Comparison of ENCODE assay signal across 17 cellular contexts in genomic region chr6:158161566-158162254, GRCh38. TPM values are rescaled to one million over a fixed set of nuclear protein-coding genes. Genes with fewer than 3 reads are reported as not detected.
A peak's percentile ranks its signal among the peaks of the same experiment; 100 is the strongest.
DNase-seq lines count a peak whose midpoint lies in the region; ATAC-seq, FAIRE-seq and TF ChIP-seq lines count a peak whose summit lies in the region.
"Had no signal": no experiment of that assay in that cellular context is flagged by ENCODE, and none has a peak within 500 bp of the region (broad histone marks: within the 10 kb centered on the region; RNA-seq: fewer than 3 reads in every experiment).

No MANE protein-coding gene starts in this region.

- H2BK5ac ChIP-seq in H1 (ENCODE audit: low read depth, low read length) = no peak overlapping the region

- no peaks in the 10 kb centered on the region; the same call in 1 of the 2 replicates for H3K79me1 ChIP-seq in H1 (ENCODE audit: low read depth, low read length)

- no peaks in the 10 kb centered on the region for H3K23me2 ChIP-seq in H1 (ENCODE audit: low read depth, low read length)

- peaks cover 0 to 10% (median 5%) of the 10 kb centered on the region in 4 experiments; a peak in 4 of 7 replicates for H3K4me1 ChIP-seq in H1 (replicated peaks in 1 of 4; ENCODE audit: control insufficient read depth in 3 of 4, insufficient read depth in 4 of 4, low read length in 3 of 4)
- no peaks in the 10 kb centered on the region for H3K4me1 ChIP-seq in small intestine (ENCODE audit: control insufficient read depth in 2 of 2, insufficient read depth in 1 of 2, low read depth in 1 of 2, low read length in 1 of 2)

- H3K27me3 Mint-ChIP-seq in activated naive CD4-positive, alpha-beta T cell treated with anti-CD3 and anti-CD28 coated beads, Interleukin-2, amount 10 ng/mL, durations not matched to agents 7 days and 5 days = no peaks in the 10 kb centered on the region
- H3K27me3 Mint-ChIP-seq: activated CD4-positive, alpha-beta T cell treated with anti-CD3 and anti-CD28 coated beads for 36 hours had no signal

- no peak overlapping the region for H3K27ac Mint-ChIP-seq in activated naive CD4-positive, alpha-beta T cell treated with anti-CD3 and anti-CD28 coated beads, Interleukin-2, amount 10 ng/mL, durations not matched to agents 7 days and 5 days
- H3K27ac Mint-ChIP-seq: activated CD4-positive, alpha-beta T cell treated with anti-CD3 and anti-CD28 coated beads for 36 hours; activated naive CD4-positive, alpha-beta T cell treated with anti-CD3 and anti-CD28 coated beads for 36 hours had no signal

- H3K79me2 ChIP-seq in H1 (ENCODE audit: control insufficient read depth in 1 of 2, insufficient read depth in 2 of 2, low read length in 2 of 2) = no peaks in the 10 kb centered on the region; a peak in 1 of 4 replicates

- 0 out of 7 replicates have a peak overlapping the region, but pooled peaks of 1 of the 4 experiments have one; percentile 24 for H3K9ac ChIP-seq in H1 (replicated peaks in 1 of 4; ENCODE audit: extremely low read depth in 1 of 4, low read depth in 3 of 4, low read length in 3 of 4)

- H3K4me1 Mint-ChIP-seq in activated naive CD4-positive, alpha-beta T cell treated with anti-CD3 and anti-CD28 coated beads, Interleukin-2, amount 10 ng/mL, durations not matched to agents 7 days and 5 days = peaks cover 20% of the 10 kb centered on the region

- H3K4ac ChIP-seq in H1 (replicated peaks; ENCODE audit: insufficient read length, low read depth, low read length) = no peak overlapping the region

- H3K27me3 ChIP-seq in H7 (ENCODE audit: control insufficient read depth, insufficient read depth, low read length) (no peaks in the 10 kb centered on the region), H1 (replicated peaks in 1 of 4; ENCODE audit: control insufficient read depth in 3 of 4, extremely low read depth in 1 of 4, insufficient read depth in 3 of 4, low read length in 3 of 4) (no peaks in the 10 kb centered on the region; a peak in 2 of 7 replicates), small intestine (ENCODE audit: control insufficient read depth in 2 of 2, insufficient read depth in 2 of 2, low read length in 2 of 2) (no peaks in the 10 kb centered on the region)
- H3K27me3 ChIP-seq: pancreas had no signal

- intact Hi-C loops in left ventricle myocardium superior (cut with micrococcal nuclease) = no loop called here

- no peak overlapping the region for H2BK12ac ChIP-seq in H1 (ENCODE audit: low read depth, low read length)

- CTCF ChIA-PET in H1 (lab: Charles Lee; ENCODE audit: partially characterized antibody) = interaction anchor here (0.6 to 1.7 kb wide), 11 partner anchors 9 to 257 kb away, joined by 3 to 5 read pairs (median 3); no protein-coding TSS in a partner anchor
- CTCF ChIA-PET in activated naive CD4-positive, alpha-beta T cell treated with anti-CD3 and anti-CD28 coated beads, Interleukin-2, amount 10 ng/mL, durations not matched to agents 7 days and 5 days (lab: Charles Lee) = no interaction called here

- H2BK15ac ChIP-seq in H1 (ENCODE audit: low read length) = no peak overlapping the region

- peaks cover 0 to under 1% of the 10 kb centered on the region in 2 experiments for H4K20me1 ChIP-seq in H1 (replicated peaks in 1 of 2; ENCODE audit: control insufficient read depth in 1 of 2, insufficient read depth in 2 of 2, low read length in 2 of 2)

- H3K9me3 Mint-ChIP-seq in activated naive CD4-positive, alpha-beta T cell treated with anti-CD3 and anti-CD28 coated beads, Interleukin-2, amount 10 ng/mL, durations not matched to agents 7 days and 5 days = no peaks in the 10 kb centered on the region
- H3K9me3 Mint-ChIP-seq: activated naive CD4-positive, alpha-beta T cell treated with anti-CD3 and anti-CD28 coated beads for 36 hours had no signal

- no peak overlapping the region for H3K18ac ChIP-seq in H1 (ENCODE audit: extremely low read depth, low read length)

- peak; percentile 28 for DNase-seq in H7
- DNase-seq in M059J (ENCODE audit: low read depth) = peak; percentile 27
- no peak for DNase-seq in H1 (ENCODE audit: low read depth in 1 of 2, low spot score in 2 of 2)
- DNase-seq in small intestine = peak; percentile 25
- no peak for DNase-seq in NCI-H1048 (lab: John Stamatoyannopoulos, UW)
- no peak for DNase-seq in activated naive CD4-positive, alpha-beta T cell treated with anti-CD3 and anti-CD28 coated beads, Interleukin-2, amount 10 ng/mL, durations not matched to agents 7 days and 5 days
- DNase-seq in left ventricle myocardium superior = no peak
- DNase-seq: activated CD4-positive, alpha-beta T cell treated with anti-CD3 and anti-CD28 coated beads for 36 hours; activated naive CD4-positive, alpha-beta T cell treated with anti-CD3 and anti-CD28 coated beads for 36 hours; activated T-cell treated with anti-CD3 and anti-CD28 coated beads for 4 hours; NCI-H187; NCI-H446 treated with DMSO at 0.1 percent for 48 hours; pancreas; stimulated activated CD4-positive, alpha-beta T cell treated with anti-CD3 and anti-CD28 coated beads, Interleukin-1b, Interleukin-23, amount 100 ng/mL, for 48 hours had no signal

- H3K9me3 ChIP-seq in H1 (ENCODE audit: insufficient read depth in 2 of 2, low read depth in 1 of 2, low read length in 1 of 2) (no peaks in the 10 kb centered on the region), small intestine (ENCODE audit: control insufficient read depth, low read depth) (no peaks in the 10 kb centered on the region)
- H3K9me3 ChIP-seq: pancreas had no signal

- TF ChIP-seq RAD21 in H1 (IDR thresholded peaks at IDR 0.05 in 1 of 2, conservative IDR thresholded peaks at IDR 0.05 in 1 of 2; ENCODE audit: low read depth in 2 of 2, low read length in 2 of 2) = no peak

- H4K91ac ChIP-seq in H1 (replicated peaks; ENCODE audit: insufficient read length, low read length) = no peak overlapping the region

- no peak overlapping the region for H3K14ac ChIP-seq in H1 (ENCODE audit: insufficient read length)

- no peak overlapping the region for H3K23ac ChIP-seq in H1 (ENCODE audit: insufficient read length)

- H3K56ac ChIP-seq in H1 (replicated peaks; ENCODE audit: insufficient read length, low read depth, low read length) = no peak overlapping the region

- H3K4me2 ChIP-seq in H1 (ENCODE audit: insufficient read depth in 1 of 2, low read depth in 2 of 2, low read length in 2 of 2) = peak overlapping the region; percentile 59 to 68

- no peak overlapping the region for H4K8ac ChIP-seq in H1 (ENCODE audit: extremely low read depth, insufficient read depth, low read length)

- H3K36me3 ChIP-seq in H7 (replicated peaks; ENCODE audit: control insufficient read depth, insufficient read depth, low read length) (no peaks in the 10 kb centered on the region), H1 (ENCODE audit: control insufficient read depth in 2 of 4, insufficient read depth in 4 of 4, low read length in 3 of 4) (peaks cover 0 to 2% (median 0%) of the 10 kb centered on the region in 4 experiments; a peak in 1 of 8 replicates), small intestine (ENCODE audit: control insufficient read depth in 2 of 2, insufficient read depth in 2 of 2, low read length in 2 of 2) (peaks cover 0 to 3% of the 10 kb centered on the region in 2 donors)

- ATAC-seq in left ventricle myocardium superior = no peak
- ATAC-seq: activated CD4-positive, alpha-beta T cell treated with anti-CD3 and anti-CD28 coated beads for 36 hours; Right ventricle myocardium inferior; sciatic nerve had no signal

- no peak overlapping the region for H3K4me3 Mint-ChIP-seq in activated naive CD4-positive, alpha-beta T cell treated with anti-CD3 and anti-CD28 coated beads, Interleukin-2, amount 10 ng/mL, durations not matched to agents 7 days and 5 days
- H3K4me3 Mint-ChIP-seq: activated CD4-positive, alpha-beta T cell treated with anti-CD3 and anti-CD28 coated beads for 36 hours; activated naive CD4-positive, alpha-beta T cell treated with anti-CD3 and anti-CD28 coated beads for 36 hours had no signal

- no peak overlapping the region for H3K27ac ChIP-seq in H1 (ENCODE audit: low read depth, low read length)
- no peak overlapping the region for H3K27ac ChIP-seq in small intestine (ENCODE audit: low read depth in 1 of 2, low read length in 1 of 2)
- H3K27ac ChIP-seq: pancreas had no signal

- TF ChIP-seq CTCF in H1 (IDR thresholded peaks at IDR 0.05; ENCODE audit: control extremely low read depth in 1 of 3, insufficient read depth in 1 of 3, low read depth in 1 of 3, low read length in 3 of 3) = peak in 1 of 3 experiments; percentile 3; a peak in 1 of 4 replicates

- H2AK5ac ChIP-seq in H1 (ENCODE audit: low read depth, low read length) = no peak overlapping the region

- H3K36me3 Mint-ChIP-seq in activated naive CD4-positive, alpha-beta T cell treated with anti-CD3 and anti-CD28 coated beads, Interleukin-2, amount 10 ng/mL, durations not matched to agents 7 days and 5 days = peaks cover 20% of the 10 kb centered on the region

- POLR2A ChIA-PET in H1 (lab: Charles Lee; ENCODE audit: partially characterized antibody) = interaction anchor here (0.6 to 1.4 kb wide), 7 partner anchors 8 to 438 kb away, joined by 3 to 7 read pairs (median 3); no protein-coding TSS in a partner anchor

- TF ChIP-seq EP300 in H1 (IDR thresholded peaks at IDR 0.05; ENCODE audit: borderline replicate concordance in 1 of 2, low read depth in 2 of 2, low read length in 2 of 2) = no peak

- H2BK20ac ChIP-seq in H1 (ENCODE audit: low read length) = no peak overlapping the region

- 31% methylated on average over 5 of the region's 5 CpGs; no CpG with 5 or more reads in 1 of the 2 experiments for WGBS in H1 (ENCODE audit: extremely low coverage in 1 of 2, insufficient coverage in 1 of 2, insufficient read length in 1 of 2, insufficient replicate concordance in 2 of 2, low coverage in 1 of 2, low lambda C conversion rate in 2 of 2, missing lambda C conversion rate in 1 of 2), 2 experiments
- WGBS in small intestine, 3 donors = 71 to 73% (median 71%) methylated on average over 5 of the region's 5 CpGs

- no peak overlapping the region for H4K5ac ChIP-seq in H1 (ENCODE audit: insufficient read length, low read depth, low read length)

- H3K4me3 ChIP-seq in H7 (ENCODE audit: insufficient read depth, low read depth, low read length) (no peak overlapping the region), H1 (ENCODE audit: extremely low read depth in 1 of 4, insufficient read depth in 2 of 4, low read depth in 3 of 4, low read length in 4 of 4) (peak overlapping the region in 1 of 4 experiments; percentile 19; a peak in 2 of 8 replicates), small intestine (ENCODE audit: low read depth in 1 of 2, low read length in 2 of 2) (no peak overlapping the region)
- H3K4me3 ChIP-seq: pancreas had no signal

- H2BK120ac ChIP-seq in H1 (replicated peaks; ENCODE audit: low read depth, low read length) = no peak overlapping the region

- FAIRE-seq in H1 (lab: Jason Lieb, UNC) (peak; percentile 97), small intestine (lab: Jason Lieb, UNC) (no peak)
- FAIRE-seq: colon, pancreas had no signal

- no peak overlapping the region for H2AFZ ChIP-seq in H1 (ENCODE audit: low read length)

- no peak for TF ChIP-seq POLR2A in H1 (IDR thresholded peaks at IDR 0.05; ENCODE audit: control extremely low read depth in 1 of 2, low read depth in 2 of 2, low read length in 2 of 2)

RNA-seq across cellular contexts. Expression of gene SERAC1, which starts 6.4 kb away (rescaled TPM):
- 14.4 and 19.2 TPM in 2 replicates for total RNA-seq in H7 (2014; rRNA removed; shearing (Covaris generic))
- 11.4 and 14.8 TPM in 2 replicates for total RNA-seq in M059J (2014; rRNA removed; shearing (Covaris generic))
- total RNA-seq in H1 (2021; fragmentation: NEBNext Ultra II Directional; extraction: Animal tissue kit (Norgen Biotek cat#: 25700)) = 9.0 and 10.2 TPM in 2 replicates
- polyA plus RNA-seq in H1 (2011; rRNA removed) = 4.1 and 7.3 TPM in 2 replicates
- polyA plus RNA-seq in H1 (2011; cell fraction: cytosol; rRNA removed) = 7.5 TPM
- 3.7 TPM for polyA plus RNA-seq in H1 (2011; cell fraction: nucleus; rRNA removed)
- 7.1 to 10.1 TPM (median 8.6 TPM) in 4 replicates for polyA plus RNA-seq in H1 (2012, experiment 1 of 2)
- polyA plus RNA-seq in H1 (2012, experiment 2 of 2) = 0.92 TPM
- polyA plus RNA-seq in H1 (2013, experiment 1 of 2) = 3.3 TPM
- 3.2 TPM for polyA plus RNA-seq in H1 (2013, experiment 2 of 2)
- 12.5 and 13.8 TPM in 2 replicates for polyA minus RNA-seq in H1 (2011; rRNA and poly(A)+ RNA removed)
- polyA minus RNA-seq in H1 (2011; cell fraction: cytosol; rRNA and poly(A)+ RNA removed) = 9.0 TPM
- 10.2 TPM for polyA minus RNA-seq in H1 (2011; cell fraction: nucleus; rRNA and poly(A)+ RNA removed)
- polyA plus RNA-seq in small intestine = 1 to 10 TPM; 3.7 to 5.4 (median 4.5) TPM
- 5.6 TPM for total RNA-seq in left ventricle myocardium superior

RNA-seq across cellular contexts. Expression of gene GTF2H5, which starts 6.4 kb away (rescaled TPM):
- 4.4 and 5.6 TPM in 2 replicates for total RNA-seq in H7 (2014; rRNA removed; shearing (Covaris generic))
- total RNA-seq in M059J (2014; rRNA removed; shearing (Covaris generic)) = 10.5 and 19.0 TPM in 2 replicates
- 12.5 and 15.8 TPM in 2 replicates for total RNA-seq in H1 (2021; fragmentation: NEBNext Ultra II Directional; extraction: Animal tissue kit (Norgen Biotek cat#: 25700))
- polyA plus RNA-seq in H1 (2011; rRNA removed) (2.8 and 5.1 TPM in 2 replicates), small intestine (1 to 10 TPM; 2.4 to 6.4 (median 3.6) TPM)
- polyA plus RNA-seq in H1 (2011; cell fraction: cytosol; rRNA removed) = 9.9 TPM
- 0.86 TPM for polyA plus RNA-seq in H1 (2011; cell fraction: nucleus; rRNA removed)
- 8.4 to 15.2 TPM (median 8.6 TPM) in 4 replicates for polyA plus RNA-seq in H1 (2012, experiment 1 of 2)
- 1.4 TPM for polyA plus RNA-seq in H1 (2012, experiment 2 of 2)
- 21.2 TPM for polyA plus RNA-seq in H1 (2013, experiment 1 of 2)
- polyA plus RNA-seq in H1 (2013, experiment 2 of 2) = 21.1 TPM
- polyA minus RNA-seq in H1 (2011; rRNA and poly(A)+ RNA removed) = 1.1 and 1.8 TPM in 2 replicates
- 0.29 TPM for polyA minus RNA-seq in H1 (2011; cell fraction: cytosol; rRNA and poly(A)+ RNA removed)
- polyA minus RNA-seq in H1 (2011; cell fraction: nucleus; rRNA and poly(A)+ RNA removed) = 0.60 TPM
- 29.8 TPM for total RNA-seq in left ventricle myocardium superior

Comparison
In these comparisons a context has a peak if more than half of its experiments do, and no peak if none do; other contexts are left out.
1. DNase-seq: peak in H7 (single experiment), M059J (single experiment) and small intestine (single experiment); none in H1 (0 of 2), NCI-H1048 (single experiment), activated naive CD4-positive, alpha-beta T cell treated with anti-CD3 and anti-CD28 coated beads, Interleukin-2, amount 10 ng/mL, durations not matched to agents 7 days and 5 days (single experiment) and left ventricle myocardium superior (single experiment).